In the genomic region with DNA sequence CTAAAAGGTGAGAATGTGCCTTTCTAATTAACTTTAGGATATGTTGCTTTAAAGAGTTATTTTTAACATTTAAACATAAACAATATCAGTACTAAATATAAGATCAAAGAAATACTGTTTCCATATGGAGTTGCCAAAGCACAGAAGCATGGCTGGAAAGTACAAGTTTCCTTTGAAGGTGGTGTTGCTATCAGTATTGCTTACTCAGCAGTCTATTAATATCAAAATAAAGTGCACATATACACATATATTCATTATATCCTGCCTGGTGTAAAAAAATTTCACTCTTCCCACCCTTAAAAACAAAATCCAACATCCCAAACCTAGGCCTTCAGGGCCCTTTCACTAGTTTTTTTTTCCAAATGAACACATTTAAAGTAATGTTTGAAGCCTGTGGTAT, we compare ENCODE assay signal across 19 cellular contexts.
DNase-seq lines count a peak whose midpoint lies in the region; ATAC-seq, FAIRE-seq and TF ChIP-seq lines count a peak whose summit lies in the region.
"Had no signal": no experiment of that assay in that cellular context is flagged by ENCODE, and none has a peak within 500 bp of the region (broad histone marks: within the 10 kb centered on the region; RNA-seq: fewer than 3 reads in every experiment).

No MANE protein-coding gene starts in this region.

- H3K36me3 ChIP-seq in BLaER1 (no peaks in the 10 kb centered on the region), SK-N-MC (ENCODE audit: insufficient read depth, low read length) (no peaks in the 10 kb centered on the region), H1 (ENCODE audit: control insufficient read depth in 2 of 4, insufficient read depth in 4 of 4, low read length in 3 of 4) (no peaks in the 10 kb centered on the region; a peak in 1 of 8 replicates)

- no peak overlapping the region for H2BK15ac ChIP-seq in H1 (ENCODE audit: low read length)

- TF ChIP-seq POLR2A in A549 (IDR thresholded peaks at IDR 0.05; ENCODE audit: low read length) (no peak), H1 (IDR thresholded peaks at IDR 0.05; ENCODE audit: control extremely low read depth in 1 of 2, low read depth in 2 of 2, low read length in 2 of 2) (no peak), erythroblast (IDR thresholded peaks at IDR 0.05; ENCODE audit: low read length) (no peak)

- H4K20me1 ChIP-seq in BLaER1 (no peaks in the 10 kb centered on the region), H1 (replicated peaks in 1 of 2; ENCODE audit: control insufficient read depth in 1 of 2, insufficient read depth in 2 of 2, low read length in 2 of 2) (no peaks in the 10 kb centered on the region)

- H3K14ac ChIP-seq in H1 (ENCODE audit: insufficient read length): no peak overlapping the region

- H3K4ac ChIP-seq in H1 (replicated peaks; ENCODE audit: insufficient read length, low read depth, low read length): no peak overlapping the region

- DNase-seq in A549 (ENCODE audit: low read depth in 1 of 2, low spot score in 1 of 2) (no peak), SK-N-MC (ENCODE audit: low read depth, low spot score) (no peak), H1 (ENCODE audit: low read depth in 1 of 2, low spot score in 2 of 2) (no peak), erythroblast (lab: John Stamatoyannopoulos, UW) (no peak), urothelium cell line (ENCODE audit: low spot score) (no peak)
- DNase-seq: C1 segment of cervical spinal cord; Calu3; CD4-positive, alpha-beta memory T cell; COR-L47; DMS53; DMS79 treated with DMSO at 0.1 percent for 48 hours; GF-D8; GOT3; H7 had no signal

- H3K9ac ChIP-seq in BLaER1 (no peak overlapping the region), SK-N-MC (ENCODE audit: insufficient read length) (no peak overlapping the region), H1 (replicated peaks in 1 of 4; ENCODE audit: extremely low read depth in 1 of 4, low read depth in 3 of 4, low read length in 3 of 4) (no peak overlapping the region)

- no peaks in the 10 kb centered on the region for H3K27me3 ChIP-seq in BLaER1
- H3K27me3 ChIP-seq in H1 (replicated peaks in 1 of 4; ENCODE audit: control insufficient read depth in 3 of 4, extremely low read depth in 1 of 4, insufficient read depth in 3 of 4, low read length in 3 of 4): no peaks in the 10 kb centered on the region

- TF ChIP-seq RAD21 in A549 (conservative IDR thresholded peaks at IDR 0.05 in 1 of 2, IDR thresholded peaks at IDR 0.05 in 1 of 2) (no peak), H1 (IDR thresholded peaks at IDR 0.05 in 1 of 2, conservative IDR thresholded peaks at IDR 0.05 in 1 of 2; ENCODE audit: low read depth in 2 of 2, low read length in 2 of 2) (no peak)

- ATAC-seq in A549 (no peak), HG03196 (IDR thresholded peaks at IDR 0.05; ENCODE audit: unreplicated experiment) (no peak)
- ATAC-seq: HCT116 had no signal

- TF ChIP-seq EP300 in A549 (IDR thresholded peaks at IDR 0.05): no peak
- no peak for TF ChIP-seq EP300 in H1 (IDR thresholded peaks at IDR 0.05; ENCODE audit: borderline replicate concordance in 1 of 2, low read depth in 2 of 2, low read length in 2 of 2)

- POLR2A ChIA-PET in A549 (lab: Yijun Ruan, JAX) (no interaction called here), H1 (lab: Charles Lee; ENCODE audit: partially characterized antibody) (no interaction called here)

- no peak overlapping the region for H3K27ac ChIP-seq in A549
- no peak overlapping the region for H3K27ac ChIP-seq in BLaER1
- peak overlapping the region; percentile 66 for H3K27ac ChIP-seq in SK-N-MC
- no peak overlapping the region for H3K27ac ChIP-seq in H1 (ENCODE audit: low read depth, low read length)

- no peaks in the 10 kb centered on the region for H3K79me1 ChIP-seq in H1 (ENCODE audit: low read depth, low read length)

- H3K23me2 ChIP-seq in H1 (ENCODE audit: low read depth, low read length): 0 out of 2 replicates have a peak, but pooled peaks cover 1% of the 10 kb centered on the region

- no peak overlapping the region for H2BK12ac ChIP-seq in H1 (ENCODE audit: low read depth, low read length)

- H3K56ac ChIP-seq in H1 (replicated peaks; ENCODE audit: insufficient read length, low read depth, low read length): no peak overlapping the region

- H3K4me3 ChIP-seq in A549 (no peak overlapping the region), BLaER1 (no peak overlapping the region), SK-N-MC (peak overlapping the region; percentile 8), H1 (ENCODE audit: extremely low read depth in 1 of 4, insufficient read depth in 2 of 4, low read depth in 3 of 4, low read length in 4 of 4) (no peak overlapping the region)

- TF ChIP-seq CTCF in A549 (IDR thresholded peaks at IDR 0.05) (no peak), H1 (IDR thresholded peaks at IDR 0.05; ENCODE audit: control extremely low read depth in 1 of 3, insufficient read depth in 1 of 3, low read depth in 1 of 3, low read length in 3 of 3) (no peak)

- H3K4me2 ChIP-seq in A549 (no peak overlapping the region), BLaER1 (peak overlapping the region; percentile 61), H1 (ENCODE audit: insufficient read depth in 1 of 2, low read depth in 2 of 2, low read length in 2 of 2) (no peak overlapping the region)

- no peak overlapping the region for H4K8ac ChIP-seq in H1 (ENCODE audit: extremely low read depth, insufficient read depth, low read length)

- no peaks in the 10 kb centered on the region for H3K9me3 ChIP-seq in A549
- H3K9me3 ChIP-seq in BLaER1: no peaks in the 10 kb centered on the region
- H3K9me3 ChIP-seq in SK-N-MC (ENCODE audit: low read depth, low read length): no peaks in the 10 kb centered on the region
- H3K9me3 ChIP-seq in H1 (ENCODE audit: insufficient read depth in 2 of 2, low read depth in 1 of 2, low read length in 1 of 2): no peaks in the 10 kb centered on the region

- H2BK20ac ChIP-seq in H1 (ENCODE audit: low read length): no peak overlapping the region

- H3K23ac ChIP-seq in H1 (ENCODE audit: insufficient read length): no peak overlapping the region

- no peak overlapping the region for H4K91ac ChIP-seq in H1 (replicated peaks; ENCODE audit: insufficient read length, low read length)

- H3K79me2 ChIP-seq in H1 (ENCODE audit: control insufficient read depth in 1 of 2, insufficient read depth in 2 of 2, low read length in 2 of 2): peaks cover 0 to 17% of the 10 kb centered on the region in 2 experiments; a peak in 2 of 4 replicates

- no peaks in the 10 kb centered on the region for H3K4me1 ChIP-seq in A549
- H3K4me1 ChIP-seq in BLaER1: peaks cover 38% of the 10 kb centered on the region
- H3K4me1 ChIP-seq in H1 (replicated peaks in 1 of 4; ENCODE audit: control insufficient read depth in 3 of 4, insufficient read depth in 4 of 4, low read length in 3 of 4): peaks cover 0 to 8% (median 0%) of the 10 kb centered on the region in 4 experiments; a peak in 2 of 7 replicates

- CTCF ChIA-PET in A549 (lab: Yijun Ruan, JAX): no interaction called here
- CTCF ChIA-PET in H1 (lab: Charles Lee; ENCODE audit: partially characterized antibody): interaction anchor here (0.8 kb wide), 1 partner anchor 12 kb away, joined by 3 read pairs; no protein-coding TSS in a partner anchor

- H2BK5ac ChIP-seq in H1 (ENCODE audit: low read depth, low read length): no peak overlapping the region

- H2BK120ac ChIP-seq in H1 (replicated peaks; ENCODE audit: low read depth, low read length): no peak overlapping the region

- no peak for FAIRE-seq in A549 (lab: Jason Lieb, UNC)
- FAIRE-seq in H1 (lab: Jason Lieb, UNC): no peak
- FAIRE-seq in urothelium cell line (lab: Jason Lieb, UNC): no peak
- FAIRE-seq: GM12891, GM18507 had no signal

- H3K18ac ChIP-seq in H1 (ENCODE audit: extremely low read depth, low read length): no peak overlapping the region

- no peak overlapping the region for H4K5ac ChIP-seq in H1 (ENCODE audit: insufficient read length, low read depth, low read length)

- H2AFZ ChIP-seq in H1 (ENCODE audit: low read length): no peak overlapping the region

- H2AK5ac ChIP-seq in H1 (ENCODE audit: low read depth, low read length): no peak overlapping the region

TF ChIP-seq in A549, 52 proteins besides CTCF, POLR2A, EP300 and RAD21:
- TF ChIP-seq MAFK (IDR thresholded peaks at IDR 0.05; ENCODE audit: partially characterized antibody): peak; percentile 92
- no peak for TF ChIP-seq TP53 (CRISPR knock-in tag; IDR thresholded peaks at IDR 0.05)
TF ChIP-seq in A549: peak in this region for 1.

TF ChIP-seq in H1, 55 proteins besides CTCF, POLR2A, EP300 and RAD21:
- TF ChIP-seq CREB1 (IDR thresholded peaks at IDR 0.05) (no peak), MAFK (IDR thresholded peaks at IDR 0.05; ENCODE audit: low read depth, low read length) (peak; percentile 58; the same call in 1 of the 2 replicates)
TF ChIP-seq in H1: peak in this region for 1.

Comparison
In these comparisons a context has a peak if more than half of its experiments do, and no peak if none do; other contexts are left out.
1. Of the 18 proteins assayed by ChIP-seq in both H1 and A549: peak only in H1: none; only in A549: none; in both: MAFK; in neither: 17.